In the genomic region with DNA sequence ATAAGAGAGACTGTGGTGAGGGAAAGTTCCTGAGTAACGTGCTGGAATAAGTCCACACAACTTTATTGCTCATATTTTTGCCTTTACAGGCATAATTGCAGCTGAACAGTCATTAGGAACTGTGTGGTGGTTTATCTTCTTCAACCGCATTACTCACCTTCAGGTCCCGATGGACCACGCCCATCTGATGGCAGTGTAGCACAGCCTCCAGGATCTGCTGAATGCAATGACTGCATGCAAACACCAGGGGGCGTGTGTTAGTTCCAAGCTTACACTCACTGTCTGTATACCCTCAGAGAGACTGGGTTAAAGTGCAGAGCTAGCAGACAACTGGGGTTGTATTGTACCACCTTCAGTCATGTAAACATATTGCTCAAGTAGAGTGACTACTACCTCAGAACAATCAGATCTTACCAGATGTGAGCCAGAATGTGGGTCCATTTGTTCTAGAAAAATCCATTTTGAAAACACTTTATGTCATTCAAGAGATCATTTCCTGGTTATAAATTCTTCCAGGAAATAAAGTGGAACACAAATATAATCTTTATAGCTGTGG, we compare ENCODE assay signal across 8 cellular contexts.
A peak's percentile ranks its signal among the peaks of the same experiment; 100 is the strongest.
DNase-seq lines count a peak whose midpoint lies in the region; ATAC-seq and TF ChIP-seq lines count a peak whose summit lies in the region.

No MANE protein-coding gene starts in this region.

- no peak overlapping the region for H3K27ac ChIP-seq in neutrophil
- H3K27ac ChIP-seq in subcutaneous abdominal adipose tissue (ENCODE audit: low read depth, low read length), result peak overlapping the region; percentile 72

- peak; percentile 69 for TF ChIP-seq CTCF in neutrophil (IDR thresholded peaks at IDR 0.05)

- peaks cover 73% of the 10 kb centered on the region for H3K36me3 Mint-ChIP-seq in activated T-helper 17 cell treated with anti-CD3 and anti-CD28 coated beads, Interleukin-2, amount 50 U/mL, for 72 hours (ENCODE audit: low read depth)

- no peak overlapping the region for H3K4me3 ChIP-seq in MG63
- H3K4me3 ChIP-seq in neutrophil (ENCODE audit: low read depth in 1 of 2, low read length in 1 of 2), result no peak overlapping the region
- H3K4me3 ChIP-seq in subcutaneous abdominal adipose tissue (ENCODE audit: low read depth in 1 of 5, low read length in 5 of 5), result no peak overlapping the region

- H3K27me3 ChIP-seq in MG63, result no peaks in the 10 kb centered on the region
- no peaks in the 10 kb centered on the region for H3K27me3 ChIP-seq in neutrophil
- H3K27me3 ChIP-seq in subcutaneous abdominal adipose tissue (ENCODE audit: control insufficient read depth in 5 of 5, insufficient read depth in 4 of 5, low read length in 5 of 5), result no peaks in the 10 kb centered on the region

- DNase-seq in GM04503 (ENCODE audit: low read depth) (peak; percentile 91), HCEC 1CT (peak; percentile 88), MG63 (peak; percentile 87), fibroblast of the conjunctiva (ENCODE audit: low read depth) (peak; percentile 91)

- TF ChIP-seq POLR2A in Raji (IDR thresholded peaks at IDR 0.05; ENCODE audit: insufficient read depth, low read depth, low read length), result 0 out of 2 replicates have a peak, but pooled peaks have one; percentile 22

- H3K9me3 Mint-ChIP-seq in activated T-helper 17 cell treated with anti-CD3 and anti-CD28 coated beads, Interleukin-2, amount 50 U/mL, for 72 hours, result no peaks in the 10 kb centered on the region

- H3K36me3 ChIP-seq in MG63 (no peaks in the 10 kb centered on the region), neutrophil (no peaks in the 10 kb centered on the region), subcutaneous abdominal adipose tissue (ENCODE audit: control insufficient read depth in 5 of 5, insufficient read depth in 5 of 5, low read length in 5 of 5) (peaks cover 0 to 5% (median 0%) of the 10 kb centered on the region in 5 donors)

- no peak overlapping the region for H3K9ac ChIP-seq in subcutaneous abdominal adipose tissue (ENCODE audit: low read length in 5 of 5)

- peak overlapping the region; percentile 17 for H3K4me3 Mint-ChIP-seq in activated T-helper 17 cell treated with anti-CD3 and anti-CD28 coated beads, Interleukin-2, amount 50 U/mL, for 72 hours

- peaks cover 14% of the 10 kb centered on the region for H3K4me1 Mint-ChIP-seq in activated T-helper 17 cell treated with anti-CD3 and anti-CD28 coated beads, Interleukin-2, amount 50 U/mL, for 72 hours

- no peaks in the 10 kb centered on the region for H3K9me3 ChIP-seq in MG63
- H3K9me3 ChIP-seq in neutrophil, result no peaks in the 10 kb centered on the region
- no peaks in the 10 kb centered on the region for H3K9me3 ChIP-seq in subcutaneous abdominal adipose tissue (ENCODE audit: control insufficient read depth in 5 of 5, low read length in 5 of 5)

- H3K27ac Mint-ChIP-seq in activated T-helper 17 cell treated with anti-CD3 and anti-CD28 coated beads, Interleukin-2, amount 50 U/mL, for 72 hours, result peak overlapping the region; percentile 72

- no peaks in the 10 kb centered on the region for H3K27me3 Mint-ChIP-seq in activated T-helper 17 cell treated with anti-CD3 and anti-CD28 coated beads, Interleukin-2, amount 50 U/mL, for 72 hours

- ATAC-seq in activated T-helper 17 cell treated with anti-CD3 and anti-CD28 coated beads, Interleukin-2, amount 50 U/mL, for 72 hours (replicated peaks), result peak; percentile 99

- H3K4me1 ChIP-seq in neutrophil (ENCODE audit: control insufficient read depth in 1 of 2, insufficient read depth in 1 of 2, low read depth in 1 of 2, low read length in 1 of 2) (no peaks in the 10 kb centered on the region), subcutaneous abdominal adipose tissue (ENCODE audit: control insufficient read depth in 5 of 5, insufficient read depth in 5 of 5, low read length in 5 of 5) (peaks cover 0 to 9% (median 7%) of the 10 kb centered on the region in 5 donors)
